ENCODE assay signal across 1 cellular context in genomic region chr2:10584843-10585475, GRCh38.
TF ChIP-seq lines count a peak whose summit lies in the region.

No MANE protein-coding gene starts in this region.

TF ChIP-seq in HepG2, 621 proteins besides CTCF, POLR2A, EP300 and RAD21 (continued from another document):
- TF ChIP-seq PRDM10 (CRISPR knock-in tag; IDR thresholded peaks at IDR 0.05; ENCODE audit: low read depth) (no peak), ZNF367 (CRISPR knock-in tag; IDR thresholded peaks at IDR 0.05; ENCODE audit: borderline replicate concordance) (0 out of 2 replicates have a peak, but pooled peaks have one; percentile 32), RFX1 (IDR thresholded peaks at IDR 0.05) (peak; percentile 50; the same call in 1 of the 2 replicates)
